In the genomic region with DNA sequence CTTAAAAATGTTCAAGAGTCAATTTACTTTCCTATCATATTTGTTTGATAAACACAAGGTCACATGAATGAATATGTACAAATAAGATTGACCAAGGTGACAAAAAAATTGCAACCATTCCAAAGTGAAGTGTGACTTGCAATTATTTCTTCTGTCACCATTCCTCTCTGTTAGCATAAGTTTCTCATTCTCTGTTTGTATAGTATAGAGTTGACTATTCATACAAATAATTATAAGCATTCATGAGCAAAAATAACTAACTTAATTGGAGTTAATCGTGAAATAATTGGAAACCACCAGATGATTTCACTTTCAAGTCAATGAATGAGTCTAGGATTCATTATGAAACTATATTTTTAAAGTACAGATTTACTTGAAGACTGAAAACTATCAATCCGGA, we compare ENCODE assay signal across 19 cellular contexts. TPM values are rescaled to one million over a fixed set of nuclear protein-coding genes. Genes with fewer than 3 reads are reported as not detected.
DNase-seq lines count a peak whose midpoint lies in the region; ATAC-seq, FAIRE-seq and TF ChIP-seq lines count a peak whose summit lies in the region.
"Had no signal": no experiment of that assay in that cellular context is flagged by ENCODE, and none has a peak within 500 bp of the region (broad histone marks: within the 10 kb centered on the region; RNA-seq: fewer than 3 reads in every experiment).

No MANE protein-coding gene starts in this region.

- H4K5ac ChIP-seq in IMR-90 (ENCODE audit: low read depth, low read length), result no peak overlapping the region
- no peak overlapping the region for H4K5ac ChIP-seq in mesendoderm (ENCODE audit: low read length)

- H3K23ac ChIP-seq in IMR-90 (ENCODE audit: low read depth, low read length) (no peak overlapping the region), mesendoderm (ENCODE audit: low read length) (no peak overlapping the region)

- 77% methylated on average over 2 of the region's 2 CpGs for WGBS in A549 (ENCODE audit: missing lambda C conversion rate)
- no CpG with 5 or more reads among the region's 2 CpGs for WGBS in IMR-90 (ENCODE audit: extremely low coverage in 2 of 2, insufficient read length in 1 of 2), 2 experiments
- WGBS in mesendoderm (ENCODE audit: extremely low coverage, insufficient coverage, low lambda C conversion rate), result no CpG with 5 or more reads among the region's 2 CpGs

- H3K18ac ChIP-seq in IMR-90 (ENCODE audit: low read depth, low read length), result no peak overlapping the region
- no peak overlapping the region for H3K18ac ChIP-seq in mesendoderm (ENCODE audit: low read length)

- H3K9ac ChIP-seq in IMR-90 (ENCODE audit: low read depth, low read length) (no peak overlapping the region), mesendoderm (ENCODE audit: low read length) (no peak overlapping the region)

- H3K27me3 ChIP-seq in IMR-90 (ENCODE audit: control insufficient read depth, insufficient read depth, low read length) (no peaks in the 10 kb centered on the region), mesendoderm (ENCODE audit: insufficient read depth, low read length, poor library complexity) (no peaks in the 10 kb centered on the region)
- H3K27me3 ChIP-seq: BE2C had no signal

- H3K56ac ChIP-seq in IMR-90 (ENCODE audit: extremely low read depth, insufficient read depth, low read length) (no peak overlapping the region), mesendoderm (ENCODE audit: low read length) (no peak overlapping the region)

- no peaks in the 10 kb centered on the region for H3K79me1 ChIP-seq in IMR-90 (ENCODE audit: low read depth in 1 of 2, low read length in 2 of 2)
- H3K79me1 ChIP-seq in mesendoderm (ENCODE audit: low read length), result no peaks in the 10 kb centered on the region

- H4K20me1 ChIP-seq in IMR-90 (ENCODE audit: insufficient read depth, low read length), result no peaks in the 10 kb centered on the region

- no peak for TF ChIP-seq POLR2A in A549 (IDR thresholded peaks at IDR 0.05; ENCODE audit: low read length)
- no peak for TF ChIP-seq POLR2A in IMR-90 (IDR thresholded peaks at IDR 0.05; ENCODE audit: low read depth, low read length)

- H3K4me1 ChIP-seq in A549, result no peaks in the 10 kb centered on the region
- no peaks in the 10 kb centered on the region for H3K4me1 ChIP-seq in IMR-90 (ENCODE audit: control insufficient read depth, insufficient read depth, low read length)
- no peaks in the 10 kb centered on the region for H3K4me1 ChIP-seq in mesendoderm (ENCODE audit: control insufficient read depth, low read depth, low read length)
- H3K4me1 ChIP-seq: BE2C had no signal

- dilution Hi-C loops in IMR-90 (cut with HindIII; ENCODE audit: low sequenced_read_pairs, unreplicated experiment), result no loop called here

- no peak for TF ChIP-seq CTCF in A549 (IDR thresholded peaks at IDR 0.05)
- TF ChIP-seq CTCF in IMR-90 (conservative IDR thresholded peaks at IDR 0.05; ENCODE audit: low read depth, low read length), result no peak

- intact Hi-C loops in IMR-90 (cut with micrococcal nuclease), result no loop called here

- no peaks in the 10 kb centered on the region for H3K9me1 ChIP-seq in IMR-90 (ENCODE audit: insufficient read depth, low read length)

- no peak overlapping the region for H2BK20ac ChIP-seq in IMR-90 (ENCODE audit: low read depth, low read length)

- no peak overlapping the region for H3K14ac ChIP-seq in IMR-90 (replicated peaks; ENCODE audit: low read depth, low read length)

- no TSS peak for BruUV-seq in IMR-90 (replicated peaks; lab: Mats Ljungman, UMichigan)

- no peak overlapping the region for H2AK5ac ChIP-seq in IMR-90 (ENCODE audit: low read depth, low read length)
- H2AK5ac ChIP-seq in mesendoderm (ENCODE audit: low read length), result no peak overlapping the region

- H3K79me2 ChIP-seq in mesendoderm (ENCODE audit: control insufficient read depth, insufficient read depth, low read length), result no peaks in the 10 kb centered on the region

- H2BK15ac ChIP-seq in IMR-90 (ENCODE audit: low read depth, low read length) (no peak overlapping the region), mesendoderm (replicated peaks; ENCODE audit: low read depth) (no peak overlapping the region)

- H3K27ac ChIP-seq in A549 (no peak overlapping the region), IMR-90 (ENCODE audit: insufficient read depth, low read length) (no peak overlapping the region), mesendoderm (ENCODE audit: low read depth, low read length) (no peak overlapping the region)

- H3K9me3 ChIP-seq in A549 (no peaks in the 10 kb centered on the region), IMR-90 (ENCODE audit: control insufficient read depth, insufficient read depth, low read length) (no peaks in the 10 kb centered on the region)
- H3K9me3 ChIP-seq: BE2C had no signal

- H2AK9ac ChIP-seq in IMR-90 (replicated peaks; ENCODE audit: low read depth, low read length, poor library complexity), result no peak overlapping the region

- FAIRE-seq in A549 (lab: Jason Lieb, UNC) (no peak), islet of Langerhans (lab: Jason Lieb, UNC) (peak; percentile 24)

- no peak overlapping the region for H4K91ac ChIP-seq in IMR-90 (ENCODE audit: insufficient read depth, low read depth, low read length)

- in situ Hi-C loops in IMR-90 (cut with MboI; ENCODE audit: low sequenced_read_pairs), result no loop called here

- H4K8ac ChIP-seq in IMR-90 (ENCODE audit: low read depth in 2 of 2, low read length in 2 of 2) (no peak overlapping the region), mesendoderm (ENCODE audit: low read depth, low read length) (no peak overlapping the region)

- TF ChIP-seq RAD21 in A549 (conservative IDR thresholded peaks at IDR 0.05 in 1 of 2, IDR thresholded peaks at IDR 0.05 in 1 of 2), result no peak
- no peak for TF ChIP-seq RAD21 in IMR-90 (IDR thresholded peaks at IDR 0.05; ENCODE audit: low read length)

- H3K4me3 ChIP-seq in A549 (no peak overlapping the region), IMR-90 (ENCODE audit: insufficient read depth, low read depth, low read length) (no peak overlapping the region), mesendoderm (ENCODE audit: low read length) (no peak overlapping the region)

- DNase-seq in A549 (ENCODE audit: low read depth in 1 of 2, low spot score in 1 of 2) (no peak), IMR-90 (no peak), NCI-H1930 (lab: John Stamatoyannopoulos, UW) (peak; percentile 36 to 43), mesendoderm (no peak), T-helper 2 cell (no peak)
- DNase-seq: ACHN; BE2C; C1 segment of cervical spinal cord; CD4-positive, CD25-positive, alpha-beta regulatory T cell; CD8-positive, alpha-beta memory T cell; COR-L47; DMS 273 treated with DMSO at 0.1 percent for 48 hours; DMS53; DND-41; EL; GOT3; H9 had no signal

- no peak for TF ChIP-seq EP300 in A549 (IDR thresholded peaks at IDR 0.05)

- H2BK120ac ChIP-seq in IMR-90 (ENCODE audit: low read depth, low read length) (no peak overlapping the region), mesendoderm (ENCODE audit: low read depth, low read length) (no peak overlapping the region)

- CTCF ChIA-PET in A549 (lab: Yijun Ruan, JAX), result no interaction called here
- CTCF ChIA-PET in IMR-90 (lab: Yijun Ruan, JAX), result no interaction called here

- POLR2A ChIA-PET in A549 (lab: Yijun Ruan, JAX), result no interaction called here
- POLR2A ChIA-PET in IMR-90 (lab: Charles Lee; ENCODE audit: unreplicated experiment), result no interaction called here

- H3K4me2 ChIP-seq in A549, result no peak overlapping the region
- no peak overlapping the region for H3K4me2 ChIP-seq in IMR-90 (ENCODE audit: low read depth, low read length)
- no peak overlapping the region for H3K4me2 ChIP-seq in mesendoderm (ENCODE audit: low read length)

- H3K36me3 ChIP-seq in IMR-90 (ENCODE audit: control insufficient read depth, insufficient read depth, low read length) (peaks cover 4% of the 10 kb centered on the region; the same call in 1 of the 2 replicates), mesendoderm (ENCODE audit: control insufficient read depth, insufficient read depth, low read length) (peaks cover 1% of the 10 kb centered on the region)

- H3K4ac ChIP-seq in IMR-90 (ENCODE audit: low read depth, low read length) (no peak overlapping the region), mesendoderm (ENCODE audit: low read depth, low read length) (no peak overlapping the region)

- H2BK5ac ChIP-seq in IMR-90 (ENCODE audit: low read depth, low read length, poor library complexity, severe bottlenecking) (no peak overlapping the region), mesendoderm (ENCODE audit: low read length) (no peak overlapping the region)

- H2AFZ ChIP-seq in IMR-90 (replicated peaks; ENCODE audit: low read length, poor library complexity), result no peak overlapping the region

- ATAC-seq in A549 (no peak), IMR-90 (ENCODE audit: low read depth) (no peak), GM21723 (IDR thresholded peaks at IDR 0.05; ENCODE audit: unreplicated experiment) (no peak)

TF ChIP-seq in A549, 52 proteins besides CTCF, POLR2A, EP300 and RAD21:
- TF ChIP-seq EHMT2 (IDR thresholded peaks at IDR 0.05; ENCODE audit: low read depth) (no peak), MYC (IDR thresholded peaks at IDR 0.05; ENCODE audit: borderline replicate concordance, low read length) (no peak), MAFK (IDR thresholded peaks at IDR 0.05; ENCODE audit: partially characterized antibody) (no peak), ZSCAN20 (CRISPR knock-in tag; IDR thresholded peaks at IDR 0.05) (no peak), ZC3H11A (IDR thresholded peaks at IDR 0.05) (no peak), NFE2L2 (conservative IDR thresholded peaks at IDR 0.05; ENCODE audit: low read length) (0 out of 2 replicates have a peak, but pooled peaks have one; percentile 29)

TF ChIP-seq in IMR-90, 13 proteins besides CTCF, POLR2A, EP300 and RAD21:
- TF ChIP-seq NFE2L2 (IDR thresholded peaks at IDR 0.05; ENCODE audit: low read depth, low read length), result 0 out of 2 replicates have a peak, but pooled peaks have one; percentile 33
- no peak for TF ChIP-seq RFX5 (IDR thresholded peaks at IDR 0.05; ENCODE audit: low read depth, low read length)

RNA-seq across cellular contexts. Expression of a gene that starts 42.1 kb away (rescaled TPM):
- 7.6 and 9.3 TPM in 2 replicates for polyA plus RNA-seq in A549 (2011; rRNA removed)
- 0.91 and 1.1 TPM in 2 replicates for polyA plus RNA-seq in A549 (2012; cell fraction: cytosol; rRNA removed)
- 2.0 and 3.8 TPM in 2 replicates for polyA plus RNA-seq in A549 (2012; cell fraction: nucleus; rRNA removed)
- polyA plus RNA-seq in A549 (2017; fragmentation: RNase III; extraction: RNeasy Plus Mini Kit Qiagen cat#74134 plus additional on column Dnase treatment), result 3.3 to 4.1 TPM (median 3.5 TPM) in 3 replicates
- polyA minus RNA-seq in A549 (2011; rRNA and poly(A)+ RNA removed), result 5.6 and 5.7 TPM in 2 replicates
- total RNA-seq in IMR-90 (2012; rRNA removed), result 5.7 and 6.7 TPM in 2 replicates
- 1.2 and 1.9 TPM in 2 replicates for polyA plus RNA-seq in IMR-90 (2012; rRNA removed)
- 0.42 and 0.60 TPM in 2 replicates for polyA plus RNA-seq in IMR-90 (2012; cell fraction: cytosol; rRNA removed)
- 0.95 and 5.9 TPM in 2 replicates for polyA plus RNA-seq in IMR-90 (2012; cell fraction: nucleus; rRNA removed; ENCODE audit: low replicate concordance)
- 6.5 TPM for polyA plus RNA-seq in mesendoderm (2013, experiment 1 of 2)
- 6.4 TPM for polyA plus RNA-seq in mesendoderm (2013, experiment 2 of 2)

Comparison
In these comparisons a context has a peak if more than half of its experiments do, and no peak if none do; other contexts are left out.
1. DNase-seq: peak in NCI-H1930 (2 of 2); none in A549 (0 of 2), IMR-90 (single experiment), mesendoderm (single experiment) and T-helper 2 cell (0 of 5).